In genomic region chr2:62309465-62310091, GRCh38 we compare ENCODE assay signal across 8 cellular contexts.
A peak's percentile ranks its signal among the peaks of the same experiment; 100 is the strongest.
DNase-seq lines count a peak whose midpoint lies in the region; ATAC-seq and TF ChIP-seq lines count a peak whose summit lies in the region.

No MANE protein-coding gene starts in this region.

- no peaks in the 10 kb centered on the region for H3K9me3 ChIP-seq in CD8-positive, alpha-beta T cell (ENCODE audit: low read length)
- H3K9me3 ChIP-seq in gastrocnemius medialis, result no peaks in the 10 kb centered on the region

- intact Hi-C loops in CD8-positive, alpha-beta T cell (cut with DNase I, micrococcal nuclease), result loop anchor here (2.0 to 10.0 kb wide), 5 partner anchors 13 to 405 kb away; partner anchors contain the start of genes B3GNT2 (in 1 of the 2), COMMD1 (in 1 of the 2) and EHBP1 (in 1 of the 2)
- intact Hi-C loops in gastrocnemius medialis (cut with DNase I; ENCODE audit: low total_unique reads) (loop anchor here (10.0 kb wide), 1 partner anchor 115 kb away; the partner anchor contains the start of gene B3GNT2), lower leg skin (cut with DNase I; ENCODE audit: low total_unique reads) (no loop called here)

- H3K27ac ChIP-seq in CD8-positive, alpha-beta T cell (ENCODE audit: low read depth, low read length), result no peak overlapping the region
- peak overlapping the region; percentile 17 to 58 (median 28) for H3K27ac ChIP-seq in gastrocnemius medialis

- CTCF ChIA-PET in CD8-positive, alpha-beta T cell (lab: Charles Lee), result interaction anchor here (0.9 to 1.5 kb wide), 2 partner anchors 12 to 21 kb away, joined by 3 read pairs; no protein-coding TSS in a partner anchor

- 24 to 33% methylated on average over 17 of the region's 17 CpGs for WGBS in lower leg skin, 2 donors

- H3K4me3 Mint-ChIP-seq in CD8-positive, alpha-beta T cell, result peak overlapping the region; percentile 43
- H3K4me3 Mint-ChIP-seq in activated naive CD8-positive, alpha-beta T cell treated with anti-CD3 and anti-CD28 coated beads, Interleukin-2, amount 50 U/mL, for 24 hours, result peak overlapping the region; percentile 45
- H3K4me3 Mint-ChIP-seq in glutamatergic neuron (ENCODE audit: unreplicated experiment), result no peak overlapping the region

- in situ Hi-C loops in gastrocnemius medialis (cut with MboI; ENCODE audit: low sequenced_read_pairs in 4 of 4), result no loop called here

- no peaks in the 10 kb centered on the region for H3K36me3 Mint-ChIP-seq in CD8-positive, alpha-beta T cell
- H3K36me3 Mint-ChIP-seq in activated naive CD8-positive, alpha-beta T cell treated with anti-CD3 and anti-CD28 coated beads, Interleukin-2, amount 50 U/mL, for 24 hours (ENCODE audit: low read depth), result peaks cover 7% of the 10 kb centered on the region
- no peaks in the 10 kb centered on the region for H3K36me3 Mint-ChIP-seq in glutamatergic neuron (ENCODE audit: unreplicated experiment)

- H3K27me3 ChIP-seq in CD8-positive, alpha-beta T cell (ENCODE audit: insufficient read depth, low read length), result no peaks in the 10 kb centered on the region
- no peaks in the 10 kb centered on the region for H3K27me3 ChIP-seq in gastrocnemius medialis

- peaks cover 85% of the 10 kb centered on the region for H3K4me1 Mint-ChIP-seq in CD8-positive, alpha-beta T cell (ENCODE audit: low read depth)
- H3K4me1 Mint-ChIP-seq in activated naive CD8-positive, alpha-beta T cell treated with anti-CD3 and anti-CD28 coated beads, Interleukin-2, amount 50 U/mL, for 24 hours, result peaks cover 85% of the 10 kb centered on the region
- H3K4me1 Mint-ChIP-seq in glutamatergic neuron (ENCODE audit: low read depth, unreplicated experiment), result peaks cover 3% of the 10 kb centered on the region

- no peaks in the 10 kb centered on the region for H3K27me3 Mint-ChIP-seq in CD8-positive, alpha-beta T cell (ENCODE audit: low read depth)
- peaks cover 4% of the 10 kb centered on the region for H3K27me3 Mint-ChIP-seq in activated naive CD8-positive, alpha-beta T cell treated with anti-CD3 and anti-CD28 coated beads, Interleukin-2, amount 50 U/mL, for 24 hours
- H3K27me3 Mint-ChIP-seq in glutamatergic neuron (ENCODE audit: unreplicated experiment), result no peaks in the 10 kb centered on the region

- no peaks in the 10 kb centered on the region for H3K9me3 Mint-ChIP-seq in CD8-positive, alpha-beta T cell
- H3K9me3 Mint-ChIP-seq in activated naive CD8-positive, alpha-beta T cell treated with anti-CD3 and anti-CD28 coated beads, Interleukin-2, amount 50 U/mL, for 24 hours, result no peaks in the 10 kb centered on the region
- H3K9me3 Mint-ChIP-seq in glutamatergic neuron (ENCODE audit: unreplicated experiment), result peaks cover 4% of the 10 kb centered on the region

- TF ChIP-seq POLR2A in gastrocnemius medialis (IDR thresholded peaks at IDR 0.05), result no peak
- TF ChIP-seq POLR2A in lower leg skin (IDR thresholded peaks at IDR 0.05), result no peak

- peaks cover 79% of the 10 kb centered on the region for H3K4me1 ChIP-seq in CD8-positive, alpha-beta T cell (ENCODE audit: insufficient read depth, low read length)
- peaks cover 0 to 9% of the 10 kb centered on the region in 2 donors for H3K4me1 ChIP-seq in gastrocnemius medialis

- no peak overlapping the region for H3K4me3 ChIP-seq in CD8-positive, alpha-beta T cell (ENCODE audit: low read depth, low read length)
- H3K4me3 ChIP-seq in gastrocnemius medialis (no peak overlapping the region), lower leg skin (ENCODE audit: low read depth, poor library complexity, severe bottlenecking) (no peak overlapping the region)

- no peak for TF ChIP-seq CTCF in CD8-positive, alpha-beta T cell (IDR thresholded peaks at IDR 0.05)
- TF ChIP-seq CTCF in gastrocnemius medialis (IDR thresholded peaks at IDR 0.05 in 4 of 5, conservative IDR thresholded peaks at IDR 0.05 in 1 of 5) (no peak), glutamatergic neuron (IDR thresholded peaks at IDR 0.05; ENCODE audit: partially characterized antibody, unreplicated experiment) (no peak), lower leg skin (IDR thresholded peaks at IDR 0.05) (no peak)

- no peak for ATAC-seq in CD8-positive, alpha-beta T cell
- ATAC-seq in GM19455 (IDR thresholded peaks at IDR 0.05; ENCODE audit: unreplicated experiment) (peak; percentile 53), HG03439 (IDR thresholded peaks at IDR 0.05; ENCODE audit: unreplicated experiment) (peak; percentile 52), gastrocnemius medialis (peak in 1 of 2 donors; percentile 27)
- no peak for ATAC-seq in activated naive CD8-positive, alpha-beta T cell treated with anti-CD3 and anti-CD28 coated beads, Interleukin-2, amount 50 U/mL, for 24 hours

- no peaks in the 10 kb centered on the region for H3K36me3 ChIP-seq in CD8-positive, alpha-beta T cell (ENCODE audit: insufficient read depth, low read length)
- no peaks in the 10 kb centered on the region for H3K36me3 ChIP-seq in gastrocnemius medialis

- peak overlapping the region; percentile 95 for H3K27ac Mint-ChIP-seq in CD8-positive, alpha-beta T cell
- peak overlapping the region; percentile 92 for H3K27ac Mint-ChIP-seq in activated naive CD8-positive, alpha-beta T cell treated with anti-CD3 and anti-CD28 coated beads, Interleukin-2, amount 50 U/mL, for 24 hours
- no peak overlapping the region for H3K27ac Mint-ChIP-seq in glutamatergic neuron (ENCODE audit: unreplicated experiment)

- POLR2A ChIA-PET in CD8-positive, alpha-beta T cell (lab: Charles Lee), result interaction anchor here (0.6 to 1.3 kb wide), 3 partner anchors 17 to 114 kb away, joined by 3 read pairs; partner anchors contain the start of gene B3GNT2

- DNase-seq in CD8-positive, alpha-beta T cell, result peak in 5 of 7 experiments; percentile 16 to 60 (median 24)
- peak; percentile 59 for DNase-seq in activated naive CD8-positive, alpha-beta T cell treated with anti-CD3 and anti-CD28 coated beads, Interleukin-2, amount 50 U/mL, for 24 hours
- DNase-seq in gastrocnemius medialis, result no peak
- no peak for DNase-seq in glutamatergic neuron
- no peak for DNase-seq in foreskin melanocyte
- DNase-seq in lower leg skin (ENCODE audit: low spot score in 2 of 2), result no peak

Comparison
In these comparisons a context has a peak if more than half of its experiments do, and no peak if none do; other contexts are left out.
1. ATAC-seq: peak in GM19455 (single experiment) and HG03439 (single experiment); none in CD8-positive, alpha-beta T cell (single experiment) and activated naive CD8-positive, alpha-beta T cell treated with anti-CD3 and anti-CD28 coated beads, Interleukin-2, amount 50 U/mL, for 24 hours (single experiment).
2. DNase-seq: peak in CD8-positive, alpha-beta T cell (5 of 7) and activated naive CD8-positive, alpha-beta T cell treated with anti-CD3 and anti-CD28 coated beads, Interleukin-2, amount 50 U/mL, for 24 hours (single experiment); none in gastrocnemius medialis (0 of 2), glutamatergic neuron (single experiment), foreskin melanocyte (single experiment) and lower leg skin (0 of 2).